27 cellular contexts compared by ENCODE assay signal in the genomic region with DNA sequence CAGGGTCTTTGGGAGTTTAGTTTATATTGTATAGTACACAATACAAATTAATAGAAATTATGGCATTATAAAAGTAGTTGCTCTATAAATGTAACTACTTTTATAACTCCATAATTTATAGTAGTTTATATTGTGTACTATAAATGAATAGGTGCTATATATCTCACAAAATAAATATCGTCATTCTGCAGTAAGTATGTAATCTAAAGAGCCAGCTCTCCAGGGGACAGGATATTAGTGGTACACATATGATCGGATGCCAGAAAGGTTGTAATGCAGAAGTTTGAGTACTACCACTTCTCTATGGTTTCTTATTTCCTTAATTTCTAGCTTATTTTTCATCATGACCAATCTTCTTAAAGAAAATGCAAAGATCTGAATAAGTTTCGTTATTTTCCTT.
"Had no signal": no experiment of that assay in that cellular context is flagged by ENCODE, and none has a peak within 500 bp of the region (broad histone marks: within the 10 kb centered on the region; RNA-seq: fewer than 3 reads in every experiment).

No MANE protein-coding gene starts in this region.

- H3K27ac ChIP-seq: Peyer's patch, SJSA1 had no signal

- H3K27me3 ChIP-seq: Peyer's patch, SJSA1 had no signal

- H3K9me3 ChIP-seq: MG63, Peyer's patch, SJSA1, SK-N-SH had no signal

- H3K9ac ChIP-seq: SK-N-SH had no signal

- DNase-seq: Kasumi-1, KG1, MG63, MV-4-11, NCI-H1092, NCI-H1105, NCI-H1417 treated with DMSO at 0.1 percent for 48 hours, NCI-H1436 treated with DMSO at 0.1 percent for 48 hours, NCI-H1694 treated with DMSO at 0.1 percent for 48 hours, NCI-H187 treated with DMSO at 0.1 percent for 48 hours, NCI-H2029, NCI-H2081, NCI-H2171 treated with DMSO at 0.1 percent for 48 hours, NCI-H2227 treated with DMSO at 0.1 percent for 48 hours, NCI-H345, NCI-H446, NCI-H510A treated with DMSO at 0.1 percent for 48 hours, NCI-H524 treated with DMSO at 0.1 percent for 48 hours, NCI-H526 treated with DMSO at 0.1 percent for 48 hours, NCI-H748 treated with DMSO at 0.1 percent for 48 hours, NCI-H82, Peyer's patch, Right ventricle myocardium superior, RPMI8226, SHP77 treated with DMSO at 0.1 percent for 48 hours, SK-N-SH had no signal

- H3K4me2 ChIP-seq: SK-N-SH had no signal

- H3K4me1 ChIP-seq: Peyer's patch, SJSA1 had no signal

- H3K9me2 ChIP-seq: SK-N-SH had no signal

- H3K36me3 ChIP-seq: MG63, Peyer's patch, SJSA1 had no signal

- H3K4me3 ChIP-seq: MG63, Peyer's patch, SJSA1 had no signal
